8 cellular contexts compared by ENCODE assay signal in the genomic region with DNA sequence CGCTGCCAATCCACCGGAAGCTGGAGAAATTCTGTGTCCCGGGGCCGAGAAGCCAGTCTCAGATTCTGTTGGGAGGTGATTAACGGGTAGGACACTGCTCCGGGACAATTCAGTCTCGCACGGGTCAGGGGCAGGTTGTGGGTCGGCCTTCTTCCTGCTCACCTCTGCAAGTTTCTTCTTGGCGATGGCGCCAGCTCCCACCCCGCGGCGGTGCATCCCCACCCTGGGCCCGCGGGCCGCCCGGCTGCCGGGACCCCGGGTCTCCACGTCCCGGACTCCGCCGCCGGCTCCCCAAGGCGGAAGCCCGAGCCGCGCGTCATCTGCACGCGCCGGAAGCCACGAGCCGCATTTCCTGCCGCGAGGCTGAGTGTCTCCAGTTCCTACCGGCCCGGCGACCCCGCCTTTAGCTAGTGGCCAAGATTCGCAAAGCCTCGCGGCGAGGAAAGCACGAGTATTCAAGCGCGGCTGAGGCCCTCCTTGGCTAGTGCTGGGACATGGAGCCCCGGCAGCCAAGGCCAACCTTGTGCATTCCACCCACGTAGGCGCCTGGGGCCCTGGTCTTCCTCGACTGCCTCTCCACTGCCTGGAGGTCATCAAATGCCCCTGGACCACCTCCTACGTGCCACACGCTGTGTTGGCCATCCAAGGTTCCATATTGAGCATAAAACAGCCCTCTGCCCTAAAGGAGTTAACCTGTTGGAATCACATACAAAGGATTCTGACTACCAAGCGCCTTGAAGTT. TPM values are rescaled to one million over a fixed set of nuclear protein-coding genes. Genes with fewer than 3 reads are reported as not detected.
DNase-seq lines count a peak whose midpoint lies in the region; ATAC-seq and TF ChIP-seq lines count a peak whose summit lies in the region.

A gene with protein sequence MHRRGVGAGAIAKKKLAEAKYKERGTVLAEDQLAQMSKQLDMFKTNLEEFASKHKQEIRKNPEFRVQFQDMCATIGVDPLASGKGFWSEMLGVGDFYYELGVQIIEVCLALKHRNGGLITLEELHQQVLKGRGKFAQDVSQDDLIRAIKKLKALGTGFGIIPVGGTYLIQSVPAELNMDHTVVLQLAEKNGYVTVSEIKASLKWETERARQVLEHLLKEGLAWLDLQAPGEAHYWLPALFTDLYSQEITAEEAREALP (minus strand): TSS at position 324 of the 742 bp plus-strand sequence. CDS start 108 bp downstream, at position 216.

- peak within 1 kb of the TSS; percentile 94 for H3K14ac ChIP-seq in H9 (ENCODE audit: insufficient read depth, low read length)

- TF ChIP-seq RAD21 in neural cell (conservative IDR thresholded peaks at IDR 0.05), result peak; percentile 38

- H3F3A ChIP-seq in MM.1S (ENCODE audit: insufficient read depth, low read length), result no peaks in the 10 kb centered on the region
- peaks cover 2% of the 10 kb centered on the region for H3F3A ChIP-seq in neural cell (ENCODE audit: insufficient read depth, low read length, poor library complexity, severe bottlenecking)

- no peak within 1 kb of the TSS for H4K8ac ChIP-seq in H9 (replicated peaks; ENCODE audit: insufficient read length, low read depth, low read length)

- H3K27me3 ChIP-seq in H9 (ENCODE audit: insufficient read depth, low read length), result no peaks in the 10 kb centered on the region
- H3K27me3 ChIP-seq in MM.1S (replicated peaks; ENCODE audit: insufficient read depth, low read length), result peaks cover 5% of the 10 kb centered on the region
- H3K27me3 ChIP-seq in neural cell (ENCODE audit: insufficient read depth, low read depth, low read length), result no peaks in the 10 kb centered on the region

- H2BK120ac ChIP-seq in H9 (ENCODE audit: low read depth, low read length, poor library complexity, severe bottlenecking), result no peak within 1 kb of the TSS

- TF ChIP-seq EP300 in neural cell (conservative IDR thresholded peaks at IDR 0.05; ENCODE audit: poor library complexity, severe bottlenecking), result peak; percentile 58

- H2BK12ac ChIP-seq in H9 (ENCODE audit: insufficient read length, low read depth, low read length), result no peak within 1 kb of the TSS

- TF ChIP-seq CTCF in H9 (conservative IDR thresholded peaks at IDR 0.05), result no peak
- no peak for TF ChIP-seq CTCF in MM.1S (IDR thresholded peaks at IDR 0.05; ENCODE audit: low read length)
- TF ChIP-seq CTCF in fibroblast of villous mesenchyme (IDR thresholded peaks at IDR 0.05; ENCODE audit: insufficient read depth, low read depth, low read length), result no peak
- TF ChIP-seq CTCF in neural cell (IDR thresholded peaks at IDR 0.05; ENCODE audit: poor library complexity, severe bottlenecking), result peak; percentile 19

- no peaks in the 10 kb centered on the region for H3K79me2 ChIP-seq in H9 (ENCODE audit: insufficient read depth, low read length)
- H3K79me2 ChIP-seq in MM.1S (ENCODE audit: low read length), result peaks cover 12% of the 10 kb centered on the region
- peaks cover 20% of the 10 kb centered on the region for H3K79me2 ChIP-seq in neural cell (replicated peaks; ENCODE audit: insufficient read depth, low read length)

- peaks cover 5% of the 10 kb centered on the region for H3K23me2 ChIP-seq in H9 (ENCODE audit: insufficient read length, low read depth, low read length, poor library complexity, severe bottlenecking)

- H4K20me1 ChIP-seq in H9 (ENCODE audit: control insufficient read depth, insufficient read depth, insufficient read length), result no peaks in the 10 kb centered on the region
- no peaks in the 10 kb centered on the region for H4K20me1 ChIP-seq in MM.1S (ENCODE audit: insufficient read depth, low read length)
- no peaks in the 10 kb centered on the region for H4K20me1 ChIP-seq in neural cell (ENCODE audit: insufficient read depth)

- no peak within 1 kb of the TSS for H4K91ac ChIP-seq in H9 (ENCODE audit: insufficient read length, low read depth, low read length)

- H4K5ac ChIP-seq in H9 (ENCODE audit: insufficient read length, low read depth, low read length), result peak within 1 kb of the TSS; percentile 95

- H3K9me3 ChIP-seq in H9 (ENCODE audit: control insufficient read depth, low read depth, low read length), result no peaks in the 10 kb centered on the region
- H3K9me3 ChIP-seq in MM.1S (replicated peaks; ENCODE audit: insufficient read depth, low read length), result no peaks in the 10 kb centered on the region
- no peaks in the 10 kb centered on the region for H3K9me3 ChIP-seq in neural cell (ENCODE audit: low read length)

- WGBS in H9 (ENCODE audit: extremely low coverage, insufficient read length, low lambda C conversion rate), result no CpG with 5 or more reads among the region's 55 CpGs

- H3K36me3 ChIP-seq in MM.1S (replicated peaks; ENCODE audit: insufficient read depth, low read length), result no peaks in the 10 kb centered on the region
- H3K36me3 ChIP-seq in neural cell (ENCODE audit: insufficient read depth, low read length), result no peaks in the 10 kb centered on the region

- H2BK5ac ChIP-seq in H9 (ENCODE audit: insufficient read length, low read length), result peak within 1 kb of the TSS; percentile 17

- ATAC-seq in stimulated activated naive CD8-positive, alpha-beta T cell treated with anti-CD3 and anti-CD28 coated beads, Interleukin-15, amount 100 ng/mL, for 72 hours, result peak; percentile 99

- H3K23ac ChIP-seq in H9 (ENCODE audit: insufficient read length, low read depth, low read length), result no peak within 1 kb of the TSS

- no peak within 1 kb of the TSS for H2AK5ac ChIP-seq in H9 (ENCODE audit: insufficient read length, low read length)

- H3K4me1 Mint-ChIP-seq in H9, result peaks cover 5 to 11% of the 10 kb centered on the region in 2 experiments
- H3K4me1 Mint-ChIP-seq in stimulated activated naive CD8-positive, alpha-beta T cell treated with anti-CD3 and anti-CD28 coated beads, Interleukin-15, amount 100 ng/mL, for 72 hours, result peaks cover 21% of the 10 kb centered on the region

- H3K4me3 ChIP-seq in MM.1S (ENCODE audit: low read length) (peak within 1 kb of the TSS; percentile 97), fibroblast of villous mesenchyme (ENCODE audit: low read depth, low read length) (peak within 1 kb of the TSS; percentile 94), neural cell (ENCODE audit: low read length) (peak within 1 kb of the TSS; percentile 76)

- peak within 1 kb of the TSS; percentile 92 for H3K27ac ChIP-seq in H9 (ENCODE audit: insufficient read length, low read depth, low read length)
- H3K27ac ChIP-seq in MM.1S (ENCODE audit: low read length), result peak within 1 kb of the TSS; percentile 68; the same call in 1 of the 2 replicates
- H3K27ac ChIP-seq in neural cell (ENCODE audit: low read length), result peak within 1 kb of the TSS; percentile 91

- H2AFZ ChIP-seq in H9 (ENCODE audit: low read length), result no peak within 1 kb of the TSS
- H2AFZ ChIP-seq in MM.1S (ENCODE audit: low read length), result peak within 1 kb of the TSS; percentile 100
- H2AFZ ChIP-seq in neural cell (ENCODE audit: low read depth, low read length), result peak within 1 kb of the TSS; percentile 99

- H3K79me1 ChIP-seq in H9 (ENCODE audit: insufficient read depth, low read depth, low read length, poor library complexity, severe bottlenecking), result peaks cover 13% of the 10 kb centered on the region

- no peaks in the 10 kb centered on the region for H3K9me3 Mint-ChIP-seq in H9
- no peaks in the 10 kb centered on the region for H3K9me3 Mint-ChIP-seq in stimulated activated naive CD8-positive, alpha-beta T cell treated with anti-CD3 and anti-CD28 coated beads, Interleukin-15, amount 100 ng/mL, for 72 hours

- H3K9ac ChIP-seq in H9 (ENCODE audit: extremely low read depth, insufficient read length, low read length) (peak within 1 kb of the TSS; percentile 90), MM.1S (ENCODE audit: low read length) (peak within 1 kb of the TSS; percentile 72), neural cell (ENCODE audit: low read length) (peak within 1 kb of the TSS; percentile 80)

- no peak within 1 kb of the TSS for H3T11ph ChIP-seq in H9 (ENCODE audit: low read length)

- peak within 1 kb of the TSS; percentile 95 for H3K18ac ChIP-seq in H9 (ENCODE audit: insufficient read length, low read depth, low read length)

- peak within 1 kb of the TSS; percentile 69 for H3K4me2 ChIP-seq in H9 (ENCODE audit: insufficient read depth, insufficient read length, low read length)
- peak within 1 kb of the TSS; percentile 90 for H3K4me2 ChIP-seq in MM.1S (ENCODE audit: low read depth, low read length)
- H3K4me2 ChIP-seq in neural cell (ENCODE audit: low read length), result peak within 1 kb of the TSS; percentile 81

- H2BK20ac ChIP-seq in H9 (ENCODE audit: low read depth, low read length, poor library complexity, severe bottlenecking), result no peak within 1 kb of the TSS

- no peak within 1 kb of the TSS; the same call in 1 of the 2 replicates for H3K4ac ChIP-seq in H9 (ENCODE audit: low read depth, low read length)

- H3K56ac ChIP-seq in H9 (ENCODE audit: insufficient read length, low read depth, low read length), result no peak within 1 kb of the TSS

- H3K27ac Mint-ChIP-seq in H9, result peak within 1 kb of the TSS; percentile 97 to 98 (median 98)
- H3K27ac Mint-ChIP-seq in stimulated activated naive CD8-positive, alpha-beta T cell treated with anti-CD3 and anti-CD28 coated beads, Interleukin-15, amount 100 ng/mL, for 72 hours, result peak within 1 kb of the TSS; percentile 99 to 100

- DNase-seq in ELF-1 (ENCODE audit: low read depth, low spot score) (peak; percentile 97), H9 (peak; percentile 98), MM.1S (peak; percentile 91), SIG-M5 (lab: John Stamatoyannopoulos, UW) (peak; percentile 49), activated gamma-delta T cell (lab: John Stamatoyannopoulos, UW) (peak; percentile 94), fibroblast of villous mesenchyme (ENCODE audit: low read depth) (peak; percentile 90)
- DNase-seq in stimulated activated naive CD8-positive, alpha-beta T cell treated with anti-CD3 and anti-CD28 coated beads, Interleukin-15, amount 100 ng/mL, for 72 hours, result peak; percentile 88 to 91

- no peaks in the 10 kb centered on the region; the same call in 1 of the 2 replicates for H3K27me3 Mint-ChIP-seq in H9 (ENCODE audit: low read depth)
- peaks cover 6% of the 10 kb centered on the region for H3K27me3 Mint-ChIP-seq in stimulated activated naive CD8-positive, alpha-beta T cell treated with anti-CD3 and anti-CD28 coated beads, Interleukin-15, amount 100 ng/mL, for 72 hours

- H3K9me2 ChIP-seq in MM.1S (replicated peaks; ENCODE audit: insufficient read depth, low read length) (no peaks in the 10 kb centered on the region), neural cell (ENCODE audit: insufficient read depth, low read length) (no peaks in the 10 kb centered on the region)

- no peaks in the 10 kb centered on the region for H3K4me1 ChIP-seq in H9 (ENCODE audit: insufficient read depth, low read length)
- peaks cover 8% of the 10 kb centered on the region; the same call in 1 of the 2 replicates for H3K4me1 ChIP-seq in MM.1S (ENCODE audit: low read length)

- peak within 1 kb of the TSS; percentile 91 to 95 for H3K4me3 Mint-ChIP-seq in H9
- H3K4me3 Mint-ChIP-seq in stimulated activated naive CD8-positive, alpha-beta T cell treated with anti-CD3 and anti-CD28 coated beads, Interleukin-15, amount 100 ng/mL, for 72 hours, result peak within 1 kb of the TSS; percentile 100

- peaks cover 7 to 34% (median 23%) of the 10 kb centered on the region in 3 experiments for H3K36me3 Mint-ChIP-seq in H9 (ENCODE audit: insufficient read depth in 1 of 3, low read depth in 3 of 3)

- no peak within 1 kb of the TSS for H2BK15ac ChIP-seq in H9 (ENCODE audit: low read depth, low read length)

RNA-seq across cellular contexts. Expression of the gene that starts here (rescaled TPM):
- total RNA-seq in H9 (2021) (129 and 139 TPM in 2 replicates), fibroblast of villous mesenchyme (61.3 and 87.0 TPM in 2 replicates)
- 171 and 223 TPM in 2 replicates for polyA plus RNA-seq in neural cell
- 83.0 and 85.9 TPM in 2 replicates for polyA minus RNA-seq in neural cell

Comparison
In these comparisons a context has a peak if more than half of its experiments do, and no peak if none do; other contexts are left out.
1. Peak in every context shown above with its lines: DNase-seq, ATAC-seq, H3K4me3 ChIP-seq and H3K27ac ChIP-seq.